In genomic region chr3:136960838-136961836, GRCh38 we compare ENCODE assay signal across 16 cellular contexts. TPM values are rescaled to one million over a fixed set of nuclear protein-coding genes. Genes with fewer than 3 reads are reported as not detected.
DNase-seq lines count a peak whose midpoint lies in the region; ATAC-seq and TF ChIP-seq lines count a peak whose summit lies in the region.
"Had no signal": no experiment of that assay in that cellular context is flagged by ENCODE, and none has a peak within 500 bp of the region (broad histone marks: within the 10 kb centered on the region; RNA-seq: fewer than 3 reads in every experiment).

No MANE protein-coding gene starts in this region.

- POLR2A ChIA-PET in PC-3 (lab: Charles Lee; ENCODE audit: unreplicated experiment) = interaction anchor here (0.6 kb wide), 1 partner anchor 370 kb away, joined by 3 read pairs; no protein-coding TSS in a partner anchor
- POLR2A ChIA-PET in SK-N-SH (lab: Yijun Ruan, JAX) = no interaction called here

- no peak overlapping the region for H2BK120ac ChIP-seq in neuronal stem cell (ENCODE audit: low read depth, low read length)

- H3K36me3 ChIP-seq in PC-3 (ENCODE audit: low read depth, low read length) (no peaks in the 10 kb centered on the region), SK-N-SH (replicated peaks in 1 of 2; ENCODE audit: control insufficient read depth in 1 of 2, insufficient read depth in 2 of 2, low read length in 1 of 2) (peaks cover 0 to 3% of the 10 kb centered on the region in 2 experiments), neuronal stem cell (replicated peaks in 1 of 2; ENCODE audit: control insufficient read depth in 2 of 2, insufficient read depth in 2 of 2, low read length in 2 of 2) (no peaks in the 10 kb centered on the region)
- H3K36me3 ChIP-seq: heart right ventricle, left ventricle myocardium inferior had no signal

- no peak overlapping the region for H3K4ac ChIP-seq in neuronal stem cell (ENCODE audit: low read length)

- H2AFZ ChIP-seq in PC-3 (ENCODE audit: low read length) (peak overlapping the region; percentile 19), SK-N-SH (ENCODE audit: low read depth) (no peak overlapping the region), neuronal stem cell (ENCODE audit: low read length) (no peak overlapping the region)

- H2BK5ac ChIP-seq in neuronal stem cell (ENCODE audit: low read length) = no peak overlapping the region

- TF ChIP-seq RAD21 in SK-N-SH (IDR thresholded peaks at IDR 0.05; ENCODE audit: low read length) = no peak

- no peak overlapping the region for H4K8ac ChIP-seq in neuronal stem cell (ENCODE audit: low read depth, low read length)

- WGBS in SK-N-SH (ENCODE audit: low lambda C conversion rate) = 84% methylated on average over 4 of the region's 4 CpGs
- no CpG with 5 or more reads among the region's 4 CpGs for WGBS in neuronal stem cell (ENCODE audit: extremely low coverage in 2 of 2, insufficient read length in 2 of 2, insufficient replicate concordance in 1 of 2), 2 donors

- H3K14ac ChIP-seq in neuronal stem cell (ENCODE audit: low read length) = no peak overlapping the region

- intact Hi-C loops in PC-3 (cut with micrococcal nuclease) = no loop called here

- no TSS peak for BruUV-seq in PC-3 (replicated peaks; lab: Mats Ljungman, UMichigan)

- H2BK12ac ChIP-seq in neuronal stem cell (ENCODE audit: low read length) = no peak overlapping the region

- no peak for TF ChIP-seq EP300 in SK-N-SH (IDR thresholded peaks at IDR 0.05; ENCODE audit: borderline replicate concordance in 1 of 2, low read depth in 1 of 2, low read length in 1 of 2)

- no peak overlapping the region for H3K23ac ChIP-seq in neuronal stem cell (ENCODE audit: low read depth, low read length, poor library complexity)

- no peak overlapping the region for H4K91ac ChIP-seq in neuronal stem cell (ENCODE audit: low read depth, low read length, poor library complexity)

- peak overlapping the region; percentile 54 for H3K4me2 ChIP-seq in PC-3 (ENCODE audit: low read length)
- no peak overlapping the region for H3K4me2 ChIP-seq in SK-N-SH
- no peak overlapping the region for H3K4me2 ChIP-seq in neuronal stem cell (ENCODE audit: insufficient read depth, low read length, poor library complexity, severe bottlenecking)

- TF ChIP-seq CTCF in PC-3 (conservative IDR thresholded peaks at IDR 0.05; ENCODE audit: low read depth, low read length) = no peak
- no peak for TF ChIP-seq CTCF in SK-N-SH (IDR thresholded peaks at IDR 0.05)

- no peaks in the 10 kb centered on the region for H3K9me3 ChIP-seq in PC-3 (ENCODE audit: low read length)
- H3K9me3 ChIP-seq in SK-N-SH = no peaks in the 10 kb centered on the region
- no peaks in the 10 kb centered on the region for H3K9me3 ChIP-seq in neuronal stem cell (replicated peaks in 1 of 2; ENCODE audit: control insufficient read depth in 2 of 2, insufficient read depth in 1 of 2, low read depth in 1 of 2, low read length in 2 of 2)
- H3K9me3 ChIP-seq: heart right ventricle, left ventricle myocardium inferior had no signal

- H3F3A ChIP-seq in PC-3 (ENCODE audit: low read length, unreplicated experiment) (no peaks in the 10 kb centered on the region), SK-N-SH (replicated peaks; ENCODE audit: insufficient read depth) (no peaks in the 10 kb centered on the region)

- peak; percentile 46 for DNase-seq in GM03348 (ENCODE audit: low spot score)
- DNase-seq in PC-3 = peak; percentile 77
- peak; percentile 33 for DNase-seq in fibroblast of peridontal ligament (ENCODE audit: extremely low read depth)
- DNase-seq in SK-N-SH = no peak
- DNase-seq in neuronal stem cell (ENCODE audit: low spot score) = no peak
- no peak for DNase-seq in stimulated activated naive CD4-positive, alpha-beta T cell treated with Interleukin-2 at 50 U/mL for 16 hours (lab: John Stamatoyannopoulos, UW)
- DNase-seq: activated CD4-positive, alpha-beta T cell treated with anti-CD3 and anti-CD28 coated beads, Interleukin-2, amount 50 U/mL, for 48 hours; activated effector memory CD4-positive, alpha-beta T cell treated with anti-CD3 and anti-CD28 coated beads, Interleukin-2, amount 50 U/mL, for 16 hours; effector CD8-positive, alpha-beta T cell; heart right ventricle; left ventricle myocardium inferior; NCI-H146; NCI-H524 treated with DMSO at 0.1 percent for 48 hours had no signal

- H3K4me3 ChIP-seq in PC-3 (ENCODE audit: low read length) (no peak overlapping the region), skin epidermis (peak overlapping the region in 2 of 7 experiments; percentile 3 to 4), SK-N-SH (ENCODE audit: low read depth in 2 of 2, low read length in 1 of 2) (no peak overlapping the region), neuronal stem cell (ENCODE audit: low read length in 2 of 2) (no peak overlapping the region)
- H3K4me3 ChIP-seq: heart right ventricle, left ventricle myocardium inferior had no signal

- H2BK15ac ChIP-seq in neuronal stem cell (ENCODE audit: low read length) = no peak overlapping the region

- CTCF ChIA-PET in PC-3 (lab: Charles Lee) (no interaction called here), SK-N-SH (lab: Yijun Ruan, JAX) (interaction anchor here (1.2 kb wide), 1 partner anchor 570 kb away, joined by 3 read pairs; no protein-coding TSS in a partner anchor)

- H3K4me1 ChIP-seq in PC-3 (ENCODE audit: insufficient read depth, low read length) (peaks cover 20% of the 10 kb centered on the region), SK-N-SH (ENCODE audit: control insufficient read depth in 1 of 2, insufficient read depth in 2 of 2, low read depth in 1 of 2, low read length in 1 of 2) (peaks cover 2 to 11% of the 10 kb centered on the region in 2 experiments; a peak in 2 of 4 replicates), neuronal stem cell (ENCODE audit: control insufficient read depth in 2 of 2, insufficient read depth in 1 of 2, low read depth in 1 of 2, low read length in 2 of 2) (peaks cover 0 to 2% of the 10 kb centered on the region in 2 donors)
- H3K4me1 ChIP-seq: heart right ventricle, left ventricle myocardium inferior had no signal

- H3K79me2 ChIP-seq in PC-3 (ENCODE audit: low read length) (no peaks in the 10 kb centered on the region), SK-N-SH (ENCODE audit: insufficient read depth) (no peaks in the 10 kb centered on the region)

- H3K18ac ChIP-seq in neuronal stem cell (ENCODE audit: low read length) = no peak overlapping the region

- no peak overlapping the region for H2AK5ac ChIP-seq in neuronal stem cell (ENCODE audit: low read depth, low read length)

- H4K20me1 ChIP-seq in PC-3 (ENCODE audit: low read length) = no peaks in the 10 kb centered on the region
- H4K20me1 ChIP-seq in SK-N-SH (ENCODE audit: insufficient read depth) = no peaks in the 10 kb centered on the region

- H3K27ac ChIP-seq in PC-3 (ENCODE audit: low read length) (peak overlapping the region; percentile 64), skin epidermis (peak overlapping the region in 20 of 21 experiments; percentile 4 to 88 (median 63)), SK-N-SH (ENCODE audit: low read depth in 2 of 2, low read length in 1 of 2) (no peak overlapping the region), neuronal stem cell (replicated peaks; ENCODE audit: low read length) (no peak overlapping the region)
- H3K27ac ChIP-seq: heart right ventricle, left ventricle myocardium inferior had no signal

- H3K9me2 ChIP-seq in PC-3 (replicated peaks; ENCODE audit: low read length) (no peaks in the 10 kb centered on the region), SK-N-SH (no peaks in the 10 kb centered on the region)

- ATAC-seq in PC-3 (0 out of 2 replicates have a peak, but pooled peaks have one; percentile 43), GM18498 (IDR thresholded peaks at IDR 0.05; ENCODE audit: unreplicated experiment) (no peak)
- ATAC-seq: heart right ventricle had no signal

- no peaks in the 10 kb centered on the region for H3K27me3 ChIP-seq in PC-3 (ENCODE audit: low read length)
- no peaks in the 10 kb centered on the region for H3K27me3 ChIP-seq in SK-N-SH (ENCODE audit: insufficient read depth)
- no peaks in the 10 kb centered on the region for H3K27me3 ChIP-seq in neuronal stem cell (ENCODE audit: control insufficient read depth in 3 of 3, insufficient read depth in 3 of 3, low read depth in 1 of 3, low read length in 3 of 3)
- H3K27me3 ChIP-seq: heart right ventricle had no signal

- H3K9ac ChIP-seq in PC-3 (ENCODE audit: low read length) (no peak overlapping the region), SK-N-SH (no peak overlapping the region), neuronal stem cell (ENCODE audit: low read depth, low read length, poor library complexity) (no peak overlapping the region)

- no peaks in the 10 kb centered on the region for H3K79me1 ChIP-seq in neuronal stem cell (ENCODE audit: low read depth, low read length)

TF ChIP-seq in SK-N-SH, 30 proteins besides CTCF, POLR2A, EP300 and RAD21 (continues in another document):
- TF ChIP-seq REST (IDR thresholded peaks at IDR 0.05; ENCODE audit: low read depth, low read length) (no peak), POLR2AphosphoS5 (IDR thresholded peaks at IDR 0.05; ENCODE audit: low read depth, low read length) (no peak)

RNA-seq across cellular contexts. Expression of gene IL20RB, which starts 3.4 kb away (rescaled TPM):
- 0.73 and 1.2 TPM in 2 replicates for total RNA-seq in PC-3 (2014; rRNA removed)
- polyA plus RNA-seq in SK-N-SH (2012; rRNA removed) = 0.58 and 0.78 TPM in 2 replicates
- polyA plus RNA-seq in SK-N-SH (2012; cell fraction: cytosol; rRNA removed) = 0.33 and 0.43 TPM in 2 replicates
- polyA plus RNA-seq in SK-N-SH (2012; cell fraction: nucleus; rRNA removed) = 1.8 and 2.7 TPM in 2 replicates
- polyA plus RNA-seq in neuronal stem cell (2013, experiment 1 of 2) = 0.21 TPM
- polyA plus RNA-seq in neuronal stem cell (2013, experiment 2 of 2) = 0.25 TPM
- polyA plus RNA-seq: IgD-negative memory B cell had no signal

Comparison
In these comparisons a context has a peak if more than half of its experiments do, and no peak if none do; other contexts are left out.
1. DNase-seq: peak in GM03348 (single experiment), PC-3 (single experiment) and fibroblast of peridontal ligament (single experiment); none in SK-N-SH (single experiment), neuronal stem cell (single experiment) and stimulated activated naive CD4-positive, alpha-beta T cell treated with Interleukin-2 at 50 U/mL for 16 hours (single experiment).
2. H3K27ac ChIP-seq: peak in PC-3 (single experiment) and skin epidermis (20 of 21); none in SK-N-SH (0 of 2) and neuronal stem cell (single experiment).